ENCODE assay signal across 1 cellular context in the genomic region with DNA sequence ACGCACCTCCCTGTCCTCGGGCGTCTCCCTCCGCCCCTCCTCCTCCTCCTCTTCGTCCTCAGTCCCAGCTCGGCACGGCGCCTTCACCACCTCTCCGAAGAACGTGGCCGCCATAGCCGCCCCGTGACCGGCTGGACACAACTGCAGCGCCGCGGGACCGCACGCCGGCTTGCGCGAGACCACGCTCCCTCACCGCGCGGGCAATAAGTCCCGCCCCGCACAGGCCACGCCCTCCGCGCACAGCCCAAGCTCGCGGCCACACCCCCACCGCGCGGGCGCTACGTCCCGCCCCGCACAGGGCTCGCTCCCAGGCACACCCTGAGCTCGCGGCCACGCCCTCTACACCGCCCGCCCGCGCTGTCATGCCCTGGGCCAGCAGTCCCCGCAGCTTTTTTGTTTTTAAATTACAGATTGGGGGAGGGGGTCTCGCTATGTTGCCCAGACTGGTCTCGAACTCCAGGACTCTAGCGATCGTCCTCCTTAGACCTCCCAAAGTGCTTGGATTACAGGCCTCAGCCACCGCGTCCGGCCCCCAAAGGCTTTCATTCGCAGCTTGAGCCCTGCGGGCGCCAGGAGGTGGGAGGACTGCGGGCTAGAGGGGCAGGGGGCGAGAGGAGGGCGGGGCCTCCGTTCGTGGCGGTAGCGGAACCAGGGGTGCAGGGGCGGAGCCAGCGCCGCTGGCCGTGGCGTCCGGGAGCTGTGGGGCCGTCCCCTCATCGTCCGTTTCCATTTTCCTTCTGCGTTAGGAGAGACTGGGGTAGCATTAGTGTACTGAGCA.
A peak's percentile ranks its signal among the peaks of the same experiment; 100 is the strongest.
TF ChIP-seq lines count a peak whose summit lies in the region.

A gene with protein sequence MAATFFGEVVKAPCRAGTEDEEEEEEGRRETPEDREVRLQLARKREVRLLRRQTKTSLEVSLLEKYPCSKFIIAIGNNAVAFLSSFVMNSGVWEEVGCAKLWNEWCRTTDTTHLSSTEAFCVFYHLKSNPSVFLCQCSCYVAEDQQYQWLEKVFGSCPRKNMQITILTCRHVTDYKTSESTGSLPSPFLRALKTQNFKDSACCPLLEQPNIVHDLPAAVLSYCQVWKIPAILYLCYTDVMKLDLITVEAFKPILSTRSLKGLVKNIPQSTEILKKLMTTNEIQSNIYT (minus strand): TSS at position 180 of the 778 bp plus-strand sequence. CDS start 66 bp downstream, at position 114.

TF ChIP-seq in K562, 482 proteins besides CTCF, POLR2A, EP300 and RAD21 (continued from another document):
- TF ChIP-seq, protein P1, sequence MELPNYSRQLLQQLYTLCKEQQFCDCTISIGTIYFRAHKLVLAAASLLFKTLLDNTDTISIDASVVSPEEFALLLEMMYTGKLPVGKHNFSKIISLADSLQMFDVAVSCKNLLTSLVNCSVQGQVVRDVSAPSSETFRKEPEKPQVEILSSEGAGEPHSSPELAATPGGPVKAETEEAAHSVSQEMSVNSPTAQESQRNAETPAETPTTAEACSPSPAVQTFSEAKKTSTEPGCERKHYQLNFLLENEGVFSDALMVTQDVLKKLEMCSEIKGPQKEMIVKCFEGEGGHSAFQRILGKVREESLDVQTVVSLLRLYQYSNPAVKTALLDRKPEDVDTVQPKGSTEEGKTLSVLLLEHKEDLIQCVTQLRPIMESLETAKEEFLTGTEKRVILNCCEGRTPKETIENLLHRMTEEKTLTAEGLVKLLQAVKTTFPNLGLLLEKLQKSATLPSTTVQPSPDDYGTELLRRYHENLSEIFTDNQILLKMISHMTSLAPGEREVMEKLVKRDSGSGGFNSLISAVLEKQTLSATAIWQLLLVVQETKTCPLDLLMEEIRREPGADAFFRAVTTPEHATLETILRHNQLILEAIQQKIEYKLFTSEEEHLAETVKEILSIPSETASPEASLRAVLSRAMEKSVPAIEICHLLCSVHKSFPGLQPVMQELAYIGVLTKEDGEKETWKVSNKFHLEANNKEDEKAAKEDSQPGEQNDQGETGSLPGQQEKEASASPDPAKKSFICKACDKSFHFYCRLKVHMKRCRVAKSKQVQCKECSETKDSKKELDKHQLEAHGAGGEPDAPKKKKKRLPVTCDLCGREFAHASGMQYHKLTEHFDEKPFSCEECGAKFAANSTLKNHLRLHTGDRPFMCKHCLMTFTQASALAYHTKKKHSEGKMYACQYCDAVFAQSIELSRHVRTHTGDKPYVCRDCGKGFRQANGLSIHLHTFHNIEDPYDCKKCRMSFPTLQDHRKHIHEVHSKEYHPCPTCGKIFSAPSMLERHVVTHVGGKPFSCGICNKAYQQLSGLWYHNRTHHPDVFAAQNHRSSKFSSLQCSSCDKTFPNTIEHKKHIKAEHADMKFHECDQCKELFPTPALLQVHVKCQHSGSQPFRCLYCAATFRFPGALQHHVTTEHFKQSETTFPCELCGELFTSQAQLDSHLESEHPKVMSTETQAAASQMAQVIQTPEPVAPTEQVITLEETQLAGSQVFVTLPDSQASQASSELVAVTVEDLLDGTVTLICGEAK (IDR thresholded peaks at IDR 0.05) = peak; percentile 37
- TF ChIP-seq, protein P1 (CRISPR knock-in tag; IDR thresholded peaks at IDR 0.05) = 0 out of 2 replicates have a peak, but pooled peaks have one; percentile 2
- peak; percentile 100 for TF ChIP-seq DNMT1 (IDR thresholded peaks at IDR 0.05)
- TF ChIP-seq, protein P2, sequence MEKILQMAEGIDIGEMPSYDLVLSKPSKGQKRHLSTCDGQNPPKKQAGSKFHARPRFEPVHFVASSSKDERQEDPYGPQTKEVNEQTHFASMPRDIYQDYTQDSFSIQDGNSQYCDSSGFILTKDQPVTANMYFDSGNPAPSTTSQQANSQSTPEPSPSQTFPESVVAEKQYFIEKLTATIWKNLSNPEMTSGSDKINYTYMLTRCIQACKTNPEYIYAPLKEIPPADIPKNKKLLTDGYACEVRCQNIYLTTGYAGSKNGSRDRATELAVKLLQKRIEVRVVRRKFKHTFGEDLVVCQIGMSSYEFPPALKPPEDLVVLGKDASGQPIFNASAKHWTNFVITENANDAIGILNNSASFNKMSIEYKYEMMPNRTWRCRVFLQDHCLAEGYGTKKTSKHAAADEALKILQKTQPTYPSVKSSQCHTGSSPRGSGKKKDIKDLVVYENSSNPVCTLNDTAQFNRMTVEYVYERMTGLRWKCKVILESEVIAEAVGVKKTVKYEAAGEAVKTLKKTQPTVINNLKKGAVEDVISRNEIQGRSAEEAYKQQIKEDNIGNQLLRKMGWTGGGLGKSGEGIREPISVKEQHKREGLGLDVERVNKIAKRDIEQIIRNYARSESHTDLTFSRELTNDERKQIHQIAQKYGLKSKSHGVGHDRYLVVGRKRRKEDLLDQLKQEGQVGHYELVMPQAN (IDR thresholded peaks at IDR 0.05; ENCODE audit: borderline replicate concordance) = peak; percentile 84; the same call in 1 of the 2 replicates
TF ChIP-seq in K562: peak in this region for 199.
